Comparison of ENCODE assay signal across 14 cellular contexts in genomic region chr1:16147615-16147926, GRCh38. TPM values are rescaled to one million over a fixed set of nuclear protein-coding genes. Genes with fewer than 3 reads are reported as not detected.
DNase-seq lines count a peak whose midpoint lies in the region; ATAC-seq and TF ChIP-seq lines count a peak whose summit lies in the region.
"Had no signal": no experiment of that assay in that cellular context is flagged by ENCODE, and none has a peak within 500 bp of the region (broad histone marks: within the 10 kb centered on the region; RNA-seq: fewer than 3 reads in every experiment).

No MANE protein-coding gene starts in this region.

- H3K4me2 ChIP-seq in HCT116 (ENCODE audit: low read length), result peak overlapping the region; percentile 85

- no peak for TF ChIP-seq POLR2A in HCT116 (IDR thresholded peaks at IDR 0.05; ENCODE audit: borderline replicate concordance, extremely low read depth, insufficient read depth, insufficient read length)
- TF ChIP-seq POLR2A in right lobe of liver (IDR thresholded peaks at IDR 0.05), result no peak
- no peak for TF ChIP-seq POLR2A in stomach (IDR thresholded peaks at IDR 0.05)

- peaks cover 100% of the 10 kb centered on the region for H3K79me2 ChIP-seq in HCT116 (ENCODE audit: insufficient read depth, low read length)

- no peaks in the 10 kb centered on the region for H3K9me2 ChIP-seq in HCT116 (ENCODE audit: insufficient read depth)

- H2AFZ ChIP-seq in HCT116 (ENCODE audit: low read depth, low read length, poor library complexity, severe bottlenecking), result no peak overlapping the region

- RAD21 ChIA-PET in HCT116 (lab: Charles Lee; ENCODE audit: low non-redundant PET in 1 of 2, low total read pairs in 2 of 2, uncharacterized antibody in 2 of 2, unreplicated experiment in 2 of 2), result no interaction called here

- no peaks in the 10 kb centered on the region for H3K27me3 ChIP-seq in HCT116 (ENCODE audit: insufficient read depth, low read length)
- no peaks in the 10 kb centered on the region for H3K27me3 ChIP-seq in ascending aorta
- no peaks in the 10 kb centered on the region for H3K27me3 ChIP-seq in right lobe of liver
- no peaks in the 10 kb centered on the region for H3K27me3 ChIP-seq in stomach

- H3K36me3 ChIP-seq in HCT116 (ENCODE audit: control insufficient read depth in 1 of 2, insufficient read depth in 2 of 2, low read length in 2 of 2) (peaks cover 11 to 75% of the 10 kb centered on the region in 2 experiments; a peak in 3 of 4 replicates), ascending aorta (peaks cover 9 to 35% of the 10 kb centered on the region in 2 donors), right lobe of liver (peaks cover 0 to 17% (median 9%) of the 10 kb centered on the region in 4 donors), stomach (peaks cover 10 to 42% (median 28%) of the 10 kb centered on the region in 4 donors)

- H3K27ac ChIP-seq in HCT116 (ENCODE audit: low read depth, low read length) (peak overlapping the region; percentile 100), ascending aorta (peak overlapping the region; percentile 84 to 94), right lobe of liver (peak overlapping the region; percentile 35 to 93 (median 84)), stomach (peak overlapping the region in 4 of 5 donors; percentile 88 to 97 (median 90))
- H3K27ac ChIP-seq: BLaER1 treated with 17β-estradiol and CSF1 and Interleukin-3, amounts not matched to agents 10 nM and 100 nM had no signal

- WGBS in right lobe of liver (ENCODE audit: insufficient coverage, low coverage, low lambda C conversion rate, missing lambda C conversion rate), result 82% methylated on average over 2 of the region's 2 CpGs
- 68 to 87% (median 83%) methylated on average over 2 of the region's 2 CpGs for WGBS in stomach, 5 donors

- peaks cover 17% of the 10 kb centered on the region; the same call in 1 of the 2 replicates for H4K20me1 ChIP-seq in HCT116 (ENCODE audit: insufficient read depth)

- POLR2A ChIA-PET in HCT116 (lab: Charles Lee), result interaction anchor here (1.2 to 5.8 kb wide), 5 partner anchors 8 to 71 kb away, joined by 3 to 59 read pairs (median 9); partner anchors contain the start of gene EPHA2

- H3K4me3 ChIP-seq in HCT116 (replicated peaks in 1 of 2; ENCODE audit: low read depth in 1 of 2, low read length in 2 of 2) (peak overlapping the region in 1 of 2 experiments; percentile 53; a peak in 2 of 4 replicates), ascending aorta (no peak overlapping the region), right lobe of liver (no peak overlapping the region), stomach (no peak overlapping the region)
- H3K4me3 ChIP-seq: BLaER1 treated with 17β-estradiol and CSF1 and Interleukin-3, amounts not matched to agents 10 nM and 100 nM had no signal

- H3K4me1 ChIP-seq in HCT116 (ENCODE audit: control insufficient read depth in 1 of 2, insufficient read depth in 2 of 2, low read length in 2 of 2) (peaks cover 85 to 100% of the 10 kb centered on the region in 2 experiments), ascending aorta (peaks cover 6 to 55% of the 10 kb centered on the region in 2 donors), right lobe of liver (peaks cover 0 to 38% (median 17%) of the 10 kb centered on the region in 4 donors), stomach (peaks cover 57 to 89% (median 75%) of the 10 kb centered on the region in 4 donors)

- TF ChIP-seq EP300 in stomach (IDR thresholded peaks at IDR 0.05), result no peak

- no peak for TF ChIP-seq RAD21 in HCT116 (IDR thresholded peaks at IDR 0.05; ENCODE audit: low read depth)

- no peaks in the 10 kb centered on the region for H3K9me3 ChIP-seq in HCT116 (ENCODE audit: control insufficient read depth in 1 of 2, insufficient read depth in 1 of 2, low read depth in 1 of 2, low read length in 2 of 2)
- no peaks in the 10 kb centered on the region for H3K9me3 ChIP-seq in ascending aorta
- H3K9me3 ChIP-seq in right lobe of liver, result no peaks in the 10 kb centered on the region
- H3K9me3 ChIP-seq in stomach, result no peaks in the 10 kb centered on the region
- H3K9me3 ChIP-seq: BLaER1 treated with 17β-estradiol and CSF1 and Interleukin-3, amounts not matched to agents 10 nM and 100 nM had no signal

- TSS peak; percentile 3 for BruUV-seq in HCT116 (replicated peaks; lab: Mats Ljungman, UMichigan)

- DNase-seq in HCT116 (ENCODE audit: low read depth, low spot score) (no peak), ascending aorta (ENCODE audit: low spot score in 2 of 2) (no peak), right lobe of liver (no peak), stomach (no peak), AML-193 (lab: John Stamatoyannopoulos, UW) (no peak), AG08396 (ENCODE audit: low spot score) (no peak), NCI-H1092 (lab: John Stamatoyannopoulos, UW) (no peak), NOMO-1 treated with dmso at 0.1 percent for 144 hours (lab: John Stamatoyannopoulos, UW; ENCODE audit: unreplicated experiment) (no peak)
- DNase-seq: activated CD8-positive, alpha-beta T cell treated with anti-CD3 and anti-CD28 coated beads, Interleukin-2, amount 10 ng/mL, durations not matched to agents 7 days and 5 days; effector CD4-positive, alpha-beta T cell; NCI-H2029 treated with DMSO at 0.1 percent for 48 hours; NCI-H69; SHP77 had no signal

- CTCF ChIA-PET in HCT116 (lab: Charles Lee), result interaction anchor here (1.7 kb wide), 1 partner anchor 65 kb away, joined by 4 read pairs; no protein-coding TSS in a partner anchor

- TF ChIP-seq CTCF in HCT116 (IDR thresholded peaks at IDR 0.05 in 2 of 3, conservative IDR thresholded peaks at IDR 0.05 in 1 of 3; ENCODE audit: borderline replicate concordance in 1 of 3, insufficient read depth in 1 of 3, low read depth in 2 of 3, low read length in 2 of 3) (no peak), ascending aorta (IDR thresholded peaks at IDR 0.05) (no peak), right lobe of liver (IDR thresholded peaks at IDR 0.05) (no peak), stomach (IDR thresholded peaks at IDR 0.05) (no peak)

- ATAC-seq in HCT116 (no peak), right lobe of liver (no peak)
- ATAC-seq: activated CD8-positive, alpha-beta T cell treated with anti-CD3 and anti-CD28 coated beads, Interleukin-2, amount 10 ng/mL, durations not matched to agents 7 days and 5 days had no signal

- intact Hi-C loops in HCT116 (cut with micrococcal nuclease) (loop anchor here (5.0 kb wide), 2 partner anchors 360 to 620 kb away; partner anchors contain the start of gene DNAJC16), ascending aorta (cut with DNase I) (loop anchor here (5.0 kb wide), 4 partner anchors 35 to 350 kb away; partner anchors contain the start of genes HSPB7 and SZRD1), right lobe of liver (cut with DNase I) (loop anchor here in 1 of 2 donors (10.0 kb wide), 1 partner anchor 83 kb away; no protein-coding TSS in a partner anchor), stomach (cut with DNase I; ENCODE audit: low total_unique reads) (no loop called here)

- peak overlapping the region; percentile 75 for H3K9ac ChIP-seq in HCT116 (ENCODE audit: low read length)
- H3K9ac ChIP-seq: BLaER1 treated with 17β-estradiol and CSF1 and Interleukin-3, amounts not matched to agents 10 nM and 100 nM had no signal

TF ChIP-seq in HCT116, 20 proteins besides CTCF, POLR2A, EP300 and RAD21:
- TF ChIP-seq POLR2AphosphoS5 (IDR thresholded peaks at IDR 0.05; ENCODE audit: low read depth, low read length), result peak; percentile 10; the same call in 1 of the 2 replicates
- no peak for TF ChIP-seq EZH2phosphoT487 (IDR thresholded peaks at IDR 0.05; ENCODE audit: borderline replicate concordance)

RNA-seq across cellular contexts. Expression of gene EPHA2, which starts 8.3 kb away (rescaled TPM):
- 164 TPM for total RNA-seq in HCT116 (2021; ENCODE audit: unreplicated experiment)
- polyA plus RNA-seq in HCT116 (2012), result 167 and 209 TPM in 2 replicates
- total RNA-seq in ascending aorta, result 42.7 TPM
- total RNA-seq in right lobe of liver, result 10 to 100 TPM in 4 of 6 experiments, 1 to 10 TPM in 2; 6.0 to 14.7 (median 10.8) TPM
- total RNA-seq in stomach, result 100 to 1,000 TPM in 1 of 5 donors, 10 to 100 TPM in 3, 1 to 10 TPM in 1; 6.7 to 200 (median 42.7) TPM
- polyA plus RNA-seq in stomach, result 10 to 100 TPM in 2 of 3 donors, 1 to 10 TPM in 1; 4.6 to 30.4 (median 11.0) TPM
- total RNA-seq: activated CD8-positive, alpha-beta T cell treated with anti-CD3 and anti-CD28 coated beads, Interleukin-2, amount 10 ng/mL, durations not matched to agents 7 days and 5 days had no signal
